ENCODE assay signal across 1 cellular context in the genomic region with DNA sequence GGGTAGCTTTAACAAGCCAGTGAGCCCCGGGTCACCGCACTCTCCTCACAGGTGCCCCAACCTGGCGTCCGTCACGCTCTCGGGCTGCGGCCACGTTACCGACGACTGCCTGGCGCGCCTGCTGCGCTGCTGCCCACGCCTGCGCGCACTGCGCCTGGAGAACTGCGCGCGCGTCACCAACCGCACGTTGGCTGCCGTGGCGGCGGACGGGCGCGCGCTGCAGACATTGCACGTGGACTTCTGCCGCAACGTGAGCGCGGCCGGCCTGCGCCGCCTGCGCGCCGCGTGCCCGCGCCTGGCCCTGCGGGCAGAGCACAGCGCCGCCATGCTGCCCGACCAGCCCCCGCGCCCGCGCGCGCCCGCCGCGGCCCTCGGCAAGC.
TF ChIP-seq lines count a peak whose summit lies in the region.

No MANE protein-coding gene starts in this region.

TF ChIP-seq in HEK293, 187 proteins besides CTCF, POLR2A, EP300 and RAD21 (continued from another document):
- TF ChIP-seq, protein P1, sequence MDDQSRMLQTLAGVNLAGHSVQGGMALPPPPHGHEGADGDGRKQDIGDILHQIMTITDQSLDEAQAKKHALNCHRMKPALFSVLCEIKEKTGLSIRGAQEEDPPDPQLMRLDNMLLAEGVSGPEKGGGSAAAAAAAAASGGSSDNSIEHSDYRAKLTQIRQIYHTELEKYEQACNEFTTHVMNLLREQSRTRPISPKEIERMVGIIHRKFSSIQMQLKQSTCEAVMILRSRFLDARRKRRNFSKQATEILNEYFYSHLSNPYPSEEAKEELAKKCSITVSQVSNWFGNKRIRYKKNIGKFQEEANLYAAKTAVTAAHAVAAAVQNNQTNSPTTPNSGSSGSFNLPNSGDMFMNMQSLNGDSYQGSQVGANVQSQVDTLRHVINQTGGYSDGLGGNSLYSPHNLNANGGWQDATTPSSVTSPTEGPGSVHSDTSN (CRISPR knock-in tag; IDR thresholded peaks at IDR 0.05): peak; percentile 71; the same call in 1 of the 2 replicates
- no peak for TF ChIP-seq MYNN (tag by site-specific recombination; IDR thresholded peaks at IDR 0.05; ENCODE audit: borderline replicate concordance)
